12 cellular contexts compared by ENCODE assay signal in genomic region chr1:89890085-89890754, GRCh38.
DNase-seq lines count a peak whose midpoint lies in the region; ATAC-seq, FAIRE-seq and TF ChIP-seq lines count a peak whose summit lies in the region.
"Had no signal": no experiment of that assay in that cellular context is flagged by ENCODE, and none has a peak within 500 bp of the region (broad histone marks: within the 10 kb centered on the region; RNA-seq: fewer than 3 reads in every experiment).

No MANE protein-coding gene starts in this region.

- no peak overlapping the region for H3K4me2 ChIP-seq in SK-N-SH
- H3K4me2 ChIP-seq: BLaER1 had no signal

- FAIRE-seq in H54 (lab: Jason Lieb, UNC) (peak; percentile 99), kidney (lab: Jason Lieb, UNC) (no peak)

- H3K79me2 ChIP-seq in SK-N-SH (ENCODE audit: insufficient read depth), result peaks cover 6% of the 10 kb centered on the region; the same call in 1 of the 2 replicates

- H3K4me3 ChIP-seq in SK-N-SH (ENCODE audit: low read depth in 2 of 2, low read length in 1 of 2) (no peak overlapping the region), esophagus muscularis mucosa (no peak overlapping the region), kidney (ENCODE audit: low read length in 2 of 2) (no peak overlapping the region)
- H3K4me3 ChIP-seq: BLaER1, lower lobe of right lung had no signal

- H3K27me3 ChIP-seq in SK-N-SH (ENCODE audit: insufficient read depth) (no peaks in the 10 kb centered on the region), esophagus muscularis mucosa (no peaks in the 10 kb centered on the region)
- H3K27me3 ChIP-seq: BLaER1 had no signal

- H3F3A ChIP-seq in SK-N-SH (replicated peaks; ENCODE audit: insufficient read depth), result peaks cover 33% of the 10 kb centered on the region

- CTCF ChIA-PET in SK-N-SH (lab: Yijun Ruan, JAX), result no interaction called here

- H3K9me3 ChIP-seq in SK-N-SH (no peaks in the 10 kb centered on the region), esophagus muscularis mucosa (no peaks in the 10 kb centered on the region), kidney (ENCODE audit: control insufficient read depth in 1 of 2, low read length in 2 of 2) (no peaks in the 10 kb centered on the region)
- H3K9me3 ChIP-seq: BLaER1, lower lobe of right lung had no signal

- TF ChIP-seq POLR2A in H54 (IDR thresholded peaks at IDR 0.05; ENCODE audit: low read depth, low read length) (no peak), esophagus muscularis mucosa (IDR thresholded peaks at IDR 0.05; ENCODE audit: low read depth) (no peak)

- H3K9ac ChIP-seq in SK-N-SH (no peak overlapping the region), kidney (ENCODE audit: low read length in 2 of 2) (no peak overlapping the region)
- H3K9ac ChIP-seq: BLaER1 had no signal

- DNase-seq in A172 (ENCODE audit: low spot score) (peak; percentile 93), H54 (ENCODE audit: insufficient read length, low spot score) (no peak), SK-N-SH (no peak), fibroblast of the conjunctiva (ENCODE audit: low read depth) (peak; percentile 65), esophagus muscularis mucosa (ENCODE audit: extremely low spot score) (no peak), kidney (no peak), AG20443 (ENCODE audit: low spot score) (no peak)
- DNase-seq: activated naive CD8-positive, alpha-beta T cell treated with anti-CD3 and anti-CD28 coated beads for 36 hours; NCI-H1694 treated with DMSO at 0.1 percent for 48 hours had no signal

- H3K9me2 ChIP-seq in SK-N-SH, result no peaks in the 10 kb centered on the region

- H3K27ac ChIP-seq in SK-N-SH (ENCODE audit: low read depth in 2 of 2, low read length in 1 of 2), result peak overlapping the region in 1 of 2 experiments; percentile 76; a peak in 2 of 4 replicates
- H3K27ac ChIP-seq in esophagus muscularis mucosa (replicated peaks in 1 of 4), result no peak overlapping the region
- H3K27ac ChIP-seq in kidney (ENCODE audit: low read depth in 2 of 2, low read length in 2 of 2), result no peak overlapping the region
- H3K27ac ChIP-seq: BLaER1, lower lobe of right lung had no signal

- intact Hi-C loops in esophagus muscularis mucosa (cut with DNase I) (no loop called here), kidney (cut with DNase I) (no loop called here)

- no peak overlapping the region for H2AFZ ChIP-seq in SK-N-SH (ENCODE audit: low read depth)

- H3K4me1 ChIP-seq in SK-N-SH (ENCODE audit: control insufficient read depth in 1 of 2, insufficient read depth in 2 of 2, low read depth in 1 of 2, low read length in 1 of 2) (peaks cover 11 to 46% of the 10 kb centered on the region in 2 experiments), esophagus muscularis mucosa (no peaks in the 10 kb centered on the region), kidney (ENCODE audit: control insufficient read depth in 1 of 2, insufficient read depth in 1 of 2, low read depth in 1 of 2, low read length in 2 of 2) (peaks cover 0 to 6% of the 10 kb centered on the region in 2 donors)
- H3K4me1 ChIP-seq: lower lobe of right lung had no signal

- H3K36me3 ChIP-seq in SK-N-SH (replicated peaks in 1 of 2; ENCODE audit: control insufficient read depth in 1 of 2, insufficient read depth in 2 of 2, low read length in 1 of 2), result no peaks in the 10 kb centered on the region
- H3K36me3 ChIP-seq in esophagus muscularis mucosa, result no peaks in the 10 kb centered on the region
- no peaks in the 10 kb centered on the region for H3K36me3 ChIP-seq in kidney (ENCODE audit: control insufficient read depth in 1 of 2, insufficient read depth in 2 of 2, low read length in 2 of 2)
- H3K36me3 ChIP-seq: lower lobe of right lung had no signal

- TF ChIP-seq EP300 in SK-N-SH (IDR thresholded peaks at IDR 0.05; ENCODE audit: borderline replicate concordance in 1 of 2, low read depth in 1 of 2, low read length in 1 of 2) (no peak), esophagus muscularis mucosa (IDR thresholded peaks at IDR 0.05) (no peak)

- ATAC-seq in HG03175 (IDR thresholded peaks at IDR 0.05; ENCODE audit: unreplicated experiment), result no peak

- TF ChIP-seq RAD21 in SK-N-SH (IDR thresholded peaks at IDR 0.05; ENCODE audit: low read length), result no peak

- TF ChIP-seq CTCF in SK-N-SH (IDR thresholded peaks at IDR 0.05) (no peak), esophagus muscularis mucosa (IDR thresholded peaks at IDR 0.05) (no peak), kidney (IDR thresholded peaks at IDR 0.05; ENCODE audit: borderline replicate concordance, extremely low read depth, insufficient read depth) (no peak)

- POLR2A ChIA-PET in SK-N-SH (lab: Yijun Ruan, JAX), result no interaction called here

- WGBS in SK-N-SH (ENCODE audit: low lambda C conversion rate), result 58% methylated on average over 7 of the region's 7 CpGs
- 60% methylated on average over 7 of the region's 7 CpGs for WGBS in esophagus muscularis mucosa

- no peaks in the 10 kb centered on the region for H4K20me1 ChIP-seq in SK-N-SH (ENCODE audit: insufficient read depth)

TF ChIP-seq in SK-N-SH, 30 proteins besides CTCF, POLR2A, EP300 and RAD21:
- TF ChIP-seq TCF12 (IDR thresholded peaks at IDR 0.05) (no peak), PBX3 (IDR thresholded peaks at IDR 0.05) (peak; percentile 29), REST (IDR thresholded peaks at IDR 0.05; ENCODE audit: low read depth, low read length) (no peak), NFIC (IDR thresholded peaks at IDR 0.05; ENCODE audit: borderline replicate concordance) (peak; percentile 53; the same call in 1 of the 2 replicates), SMC3 (IDR thresholded peaks at IDR 0.05; ENCODE audit: low read depth, low read length) (no peak), MEF2A (IDR thresholded peaks at IDR 0.05; ENCODE audit: borderline replicate concordance, low read depth) (no peak), GABPA (IDR thresholded peaks at IDR 0.05; ENCODE audit: low read depth) (no peak), IRF3 (IDR thresholded peaks at IDR 0.05; ENCODE audit: low read depth, low read length) (no peak), USF1 (IDR thresholded peaks at IDR 0.05; ENCODE audit: borderline replicate concordance, low read depth) (no peak), SIN3A (IDR thresholded peaks at IDR 0.05; ENCODE audit: borderline replicate concordance, low read depth, low read length) (no peak), GATA2 (CRISPR knock-in tag; IDR thresholded peaks at IDR 0.05) (no peak), RFX5 (IDR thresholded peaks at IDR 0.05; ENCODE audit: low read length) (no peak), ELF1 (IDR thresholded peaks at IDR 0.05) (no peak), POLR2AphosphoS5 (IDR thresholded peaks at IDR 0.05; ENCODE audit: low read depth, low read length) (no peak), JUND (IDR thresholded peaks at IDR 0.05) (0 out of 2 replicates have a peak, but pooled peaks have one; percentile 12), FOSL2 (IDR thresholded peaks at IDR 0.05; ENCODE audit: borderline replicate concordance, low read depth) (no peak), MXI1 (IDR thresholded peaks at IDR 0.05; ENCODE audit: low read depth, low read length) (no peak)

Comparison
In these comparisons a context has a peak if more than half of its experiments do, and no peak if none do; other contexts are left out.
1. DNase-seq: peak in A172 (single experiment) and fibroblast of the conjunctiva (single experiment); none in H54 (single experiment), SK-N-SH (single experiment), esophagus muscularis mucosa (single experiment), kidney (single experiment) and AG20443 (single experiment).